ENCODE assay signal across 12 cellular contexts in genomic region chr12:53579545-53579955, GRCh38. TPM values are rescaled to one million over a fixed set of nuclear protein-coding genes. Genes with fewer than 3 reads are reported as not detected.
A peak's percentile ranks its signal among the peaks of the same experiment; 100 is the strongest.
DNase-seq lines count a peak whose midpoint lies in the region; ATAC-seq lines count a peak whose summit lies in the region.
"Had no signal": no experiment of that assay in that cellular context is flagged by ENCODE, and none has a peak within 500 bp of the region (broad histone marks: within the 10 kb centered on the region; RNA-seq: fewer than 3 reads in every experiment).

No MANE protein-coding gene starts in this region.

- ATAC-seq in GM18858 (IDR thresholded peaks at IDR 0.05; ENCODE audit: unreplicated experiment): peak; percentile 57
- peak; percentile 67 for ATAC-seq in GM21576 (IDR thresholded peaks at IDR 0.05; ENCODE audit: unreplicated experiment)
- peak; percentile 59 for ATAC-seq in HG03342 (IDR thresholded peaks at IDR 0.05; ENCODE audit: unreplicated experiment)
- peak; percentile 56 to 77 for ATAC-seq in naive B cell (ENCODE audit: low read depth in 2 of 2)
- ATAC-seq: activated CD8-positive, alpha-beta memory T cell treated with anti-CD3 and anti-CD28 coated beads, Interleukin-2, amount 10 ng/mL, durations not matched to agents 7 days and 5 days had no signal

- H3K36me3 Mint-ChIP-seq in naive B cell: peaks cover 0 to 12% of the 10 kb centered on the region in 2 donors

- no peak overlapping the region for H3K4me3 Mint-ChIP-seq in naive B cell
- H3K4me3 Mint-ChIP-seq: activated CD8-positive, alpha-beta memory T cell treated with anti-CD3 and anti-CD28 coated beads, Interleukin-2, amount 10 ng/mL, durations not matched to agents 7 days and 5 days; CD8-positive, alpha-beta memory T cell had no signal

- peaks cover 25 to 30% (median 30%) of the 10 kb centered on the region in 3 donors for H3K4me1 Mint-ChIP-seq in naive B cell

- H3K27me3 Mint-ChIP-seq in naive B cell: no peaks in the 10 kb centered on the region
- H3K27me3 Mint-ChIP-seq: activated CD8-positive, alpha-beta memory T cell treated with anti-CD3 and anti-CD28 coated beads, Interleukin-2, amount 10 ng/mL, durations not matched to agents 7 days and 5 days; CD8-positive, alpha-beta memory T cell had no signal

- H3K27ac Mint-ChIP-seq in naive B cell: peak overlapping the region in 2 of 6 donors; percentile 44 to 67
- H3K27ac Mint-ChIP-seq: activated CD8-positive, alpha-beta memory T cell treated with anti-CD3 and anti-CD28 coated beads, Interleukin-2, amount 10 ng/mL, durations not matched to agents 7 days and 5 days; CD8-positive, alpha-beta memory T cell had no signal

- no peak for DNase-seq in naive B cell
- DNase-seq in NCI-H748 treated with DMSO at 0.1 percent for 48 hours (lab: John Stamatoyannopoulos, UW): no peak
- no peak for DNase-seq in amygdala (lab: John Stamatoyannopoulos, UW)
- no peak for DNase-seq in NK-92 treated with Interleukin-12 subunit alpha and Interleukin-12 subunit beta, amount 100 ng/mL, for 24 hours (lab: John Stamatoyannopoulos, UW)
- DNase-seq in dedifferentiated amniotic fluid mesenchymal stem cell (ENCODE audit: extremely low spot score): no peak
- DNase-seq: activated CD8-positive, alpha-beta memory T cell treated with anti-CD3 and anti-CD28 coated beads, Interleukin-2, amount 10 ng/mL, durations not matched to agents 7 days and 5 days; CD8-positive, alpha-beta memory T cell; colonic mucosa; PC-9 had no signal

- peaks cover 0 to 2% (median 0%) of the 10 kb centered on the region in 7 donors for H3K9me3 Mint-ChIP-seq in naive B cell
- H3K9me3 Mint-ChIP-seq: CD8-positive, alpha-beta memory T cell had no signal

RNA-seq across cellular contexts. Expression of gene ATF7, which starts 46.6 kb away (rescaled TPM):
- 10 to 100 TPM; 12.2 to 18.7 (median 16.2) TPM for polyA plus RNA-seq in naive B cell (ENCODE audit: low read depth in 6 of 6)
